8 cellular contexts compared by ENCODE assay signal in the genomic region with DNA sequence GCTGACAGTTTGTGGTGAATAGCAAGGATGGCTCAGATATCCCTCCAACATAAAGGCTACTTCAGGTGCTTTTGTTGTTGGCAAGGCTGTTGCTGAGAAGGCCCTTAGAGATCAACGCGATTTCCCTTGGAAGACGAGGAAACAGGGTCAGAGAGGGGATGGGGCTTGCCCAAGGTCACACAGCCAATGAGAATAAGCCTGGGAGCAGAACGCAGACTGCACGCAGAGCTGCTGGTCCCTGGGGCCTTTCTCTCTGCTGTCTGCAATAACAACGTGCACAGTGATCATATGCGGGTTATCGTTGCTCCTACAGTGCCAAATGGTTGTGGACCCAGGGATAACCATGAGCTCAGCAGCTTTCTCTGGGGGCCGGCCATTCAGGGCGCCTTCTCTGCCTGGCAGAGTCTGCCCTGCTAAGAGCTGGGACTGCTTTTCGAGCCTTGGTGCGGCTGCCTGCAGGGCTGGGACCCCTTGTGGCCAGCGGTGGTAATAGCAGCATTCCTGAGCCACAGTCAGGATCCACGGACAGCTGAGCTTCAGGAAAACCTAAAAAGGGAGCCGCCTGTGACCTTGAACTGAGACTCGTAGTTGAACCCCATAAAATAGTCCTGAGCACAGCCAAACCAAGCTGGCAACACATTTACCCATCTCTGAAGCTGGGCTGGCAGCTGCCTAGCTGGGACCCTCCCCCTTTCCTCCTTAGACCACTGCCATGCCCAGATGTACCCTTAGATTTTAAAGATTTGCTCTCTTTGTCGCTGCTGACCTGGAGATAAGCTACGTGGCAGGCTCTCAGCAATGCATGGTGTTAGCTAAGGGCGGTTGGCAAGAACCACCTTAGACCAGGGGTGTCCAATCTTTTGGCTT. TPM values are rescaled to one million over a fixed set of nuclear protein-coding genes. Genes with fewer than 3 reads are reported as not detected.
DNase-seq lines count a peak whose midpoint lies in the region; ATAC-seq, FAIRE-seq and TF ChIP-seq lines count a peak whose summit lies in the region.

No MANE protein-coding gene starts in this region.

- H3K27ac ChIP-seq in K562 (ENCODE audit: extremely low read depth, low read depth, low read length) = no peak overlapping the region
- H3K27ac ChIP-seq in gastrocnemius medialis = no peak overlapping the region

- H3K36me3 ChIP-seq in K562 (ENCODE audit: control insufficient read depth, insufficient read depth, low read length) (no peaks in the 10 kb centered on the region), gastrocnemius medialis (no peaks in the 10 kb centered on the region)

- no peak overlapping the region for H3K4me3 Mint-ChIP-seq in T-helper 2 cell treated with Interferon-gamma antibody and Interleukin-4, amounts not matched to agents 5 μg/mL and 100 μg/mL, for 36 hours

- TF ChIP-seq RAD21 in K562 (CRISPR knock-in tag; conservative IDR thresholded peaks at IDR 0.05 in 1 of 2, IDR thresholded peaks at IDR 0.05 in 1 of 2) = peak in 1 of 2 experiments; percentile 72; a peak in 2 of 4 replicates

- H3K9me3 ChIP-seq in K562 (replicated peaks; ENCODE audit: control insufficient read depth, insufficient read depth, low read depth, low read length) = no peaks in the 10 kb centered on the region
- H3K9me3 ChIP-seq in gastrocnemius medialis = no peaks in the 10 kb centered on the region

- POLR2A ChIA-PET in K562 (lab: Yijun Ruan, JAX) = interaction anchor here (1.1 to 1.5 kb wide), 3 partner anchors 14 to 70 kb away, joined by 3 to 5 read pairs (median 3); no protein-coding TSS in a partner anchor

- no peak for TF ChIP-seq EP300 in K562 (IDR thresholded peaks at IDR 0.05; ENCODE audit: low read length)

- H4K20me1 ChIP-seq in K562 (replicated peaks; ENCODE audit: control insufficient read depth, insufficient read depth, low read length) = 0 out of 2 replicates have a peak, but pooled peaks cover 11% of the 10 kb centered on the region

- no peaks in the 10 kb centered on the region for H3K4me1 ChIP-seq in K562 (replicated peaks in 1 of 2; ENCODE audit: control insufficient read depth in 2 of 2, insufficient read depth in 2 of 2, low read length in 2 of 2)
- H3K4me1 ChIP-seq in gastrocnemius medialis = no peaks in the 10 kb centered on the region

- 0 out of 4 replicates have a peak overlapping the region, but pooled peaks of 1 of the 2 experiments have one; percentile 31 for H3K9ac ChIP-seq in K562 (ENCODE audit: insufficient read depth in 1 of 2, low read depth in 2 of 2, low read length in 2 of 2)

- no peaks in the 10 kb centered on the region for H3K79me2 ChIP-seq in K562 (ENCODE audit: control insufficient read depth, insufficient read depth, low read length)

- CTCF ChIA-PET in K562 (lab: Yijun Ruan, JAX; ENCODE audit: low intra/inter-chr PET ratio) = interaction anchor here (0.7 to 1.3 kb wide), 2 partner anchors 43 to 102 kb away, joined by 3 to 8 read pairs; no protein-coding TSS in a partner anchor

- TF ChIP-seq POLR2A in K562 (conservative IDR thresholded peaks at IDR 0.05) (no peak), gastrocnemius medialis (IDR thresholded peaks at IDR 0.05) (no peak)

- H2AFZ ChIP-seq in K562 (ENCODE audit: low read depth, low read length) = no peak overlapping the region

- peak; percentile 79 for DNase-seq in G401 (ENCODE audit: low spot score)
- peak; percentile 30 to 49 for DNase-seq in Kasumi-1 (lab: John Stamatoyannopoulos, UW)
- peak; percentile 23 for DNase-seq in T-helper 2 cell treated with Interferon-gamma antibody and Interleukin-4, amounts not matched to agents 5 μg/mL and 100 μg/mL, for 36 hours (ENCODE audit: low spot score)
- peak; percentile 69 to 86 (median 84) for DNase-seq in K562 (ENCODE audit: extremely low read depth in 1 of 4, low spot score in 3 of 4)
- peak; percentile 40 for DNase-seq in iPS DF 19.7 (ENCODE audit: low read depth, low spot score)
- DNase-seq in gastrocnemius medialis = peak; percentile 28 to 50

- peak; percentile 70 for FAIRE-seq in K562 (lab: Jason Lieb, UNC)

- H3K36me3 Mint-ChIP-seq in T-helper 2 cell treated with Interferon-gamma antibody and Interleukin-4, amounts not matched to agents 5 μg/mL and 100 μg/mL, for 36 hours (ENCODE audit: low read depth) = no peaks in the 10 kb centered on the region

- no peaks in the 10 kb centered on the region for H3K27me3 Mint-ChIP-seq in T-helper 2 cell treated with Interferon-gamma antibody and Interleukin-4, amounts not matched to agents 5 μg/mL and 100 μg/mL, for 36 hours (ENCODE audit: low read depth)

- peaks cover 17 to 53% of the 10 kb centered on the region in 2 experiments for H3K27me3 ChIP-seq in K562 (ENCODE audit: control insufficient read depth in 2 of 2, insufficient read depth in 2 of 2, low read length in 2 of 2)
- H3K27me3 ChIP-seq in gastrocnemius medialis = no peaks in the 10 kb centered on the region

- H3K9me1 ChIP-seq in K562 (ENCODE audit: control insufficient read depth, insufficient read depth, low read length) = no peaks in the 10 kb centered on the region

- H3K27ac Mint-ChIP-seq in T-helper 2 cell treated with Interferon-gamma antibody and Interleukin-4, amounts not matched to agents 5 μg/mL and 100 μg/mL, for 36 hours = no peak overlapping the region

- intact Hi-C loops in K562 (cut with micrococcal nuclease) = loop anchor here (1.0 kb wide), 1 partner anchor 43 kb away; no protein-coding TSS in a partner anchor
- intact Hi-C loops in gastrocnemius medialis (cut with DNase I; ENCODE audit: low total_unique reads) = loop anchor here (1.0 kb wide), 1 partner anchor 42 kb away; no protein-coding TSS in a partner anchor

- WGBS in K562 (ENCODE audit: insufficient coverage, low coverage, missing lambda C conversion rate) = 3% methylated on average over 19 of the region's 19 CpGs

- TF ChIP-seq CTCF in K562 (IDR thresholded peaks at IDR 0.05 in 2 of 3, conservative IDR thresholded peaks at IDR 0.05 in 1 of 3; ENCODE audit: insufficient read depth in 2 of 3, low read depth in 1 of 3, low read length in 3 of 3) (peak; percentile 89 to 96 (median 91)), gastrocnemius medialis (IDR thresholded peaks at IDR 0.05 in 4 of 5, conservative IDR thresholded peaks at IDR 0.05 in 1 of 5) (peak; percentile 70 to 91 (median 85))

- ATAC-seq in K562 = peak; percentile 97
- ATAC-seq in gastrocnemius medialis = peak; percentile 60 to 88
- no peak for ATAC-seq in GM18868 (IDR thresholded peaks at IDR 0.05; ENCODE audit: unreplicated experiment)
- no peak for ATAC-seq in GM21737 (IDR thresholded peaks at IDR 0.05; ENCODE audit: unreplicated experiment)

- in situ Hi-C loops in G401 (cut with HindIII; ENCODE audit: low sequenced_read_pairs) (no loop called here), K562 (cut with MboI) (no loop called here), gastrocnemius medialis (cut with MboI; ENCODE audit: low sequenced_read_pairs in 4 of 4) (no loop called here)

- H3K9me3 Mint-ChIP-seq in T-helper 2 cell treated with Interferon-gamma antibody and Interleukin-4, amounts not matched to agents 5 μg/mL and 100 μg/mL, for 36 hours = no peaks in the 10 kb centered on the region

- BruUV-seq in K562 (replicated peaks; lab: Mats Ljungman, UMichigan) = no TSS peak

- H3K4me3 ChIP-seq in K562 (no peak overlapping the region), gastrocnemius medialis (no peak overlapping the region)

- H3K4me2 ChIP-seq in K562 (ENCODE audit: insufficient read depth, low read length) = no peak overlapping the region

- peaks cover 3% of the 10 kb centered on the region for H3K4me1 Mint-ChIP-seq in T-helper 2 cell treated with Interferon-gamma antibody and Interleukin-4, amounts not matched to agents 5 μg/mL and 100 μg/mL, for 36 hours (ENCODE audit: low read depth)

TF ChIP-seq in K562, 482 proteins besides CTCF, POLR2A, EP300 and RAD21 (continues in another document):
- TF ChIP-seq LCOR (CRISPR knock-in tag; IDR thresholded peaks at IDR 0.05) (no peak), XRCC5 (IDR thresholded peaks at IDR 0.05; ENCODE audit: low read depth, low read length) (0 out of 2 replicates have a peak, but pooled peaks have one; percentile 66), TEAD1 (CRISPR knock-in tag; IDR thresholded peaks at IDR 0.05) (peak; percentile 35 to 82; a peak in 2 of 4 replicates)
- TF ChIP-seq, protein P1, sequence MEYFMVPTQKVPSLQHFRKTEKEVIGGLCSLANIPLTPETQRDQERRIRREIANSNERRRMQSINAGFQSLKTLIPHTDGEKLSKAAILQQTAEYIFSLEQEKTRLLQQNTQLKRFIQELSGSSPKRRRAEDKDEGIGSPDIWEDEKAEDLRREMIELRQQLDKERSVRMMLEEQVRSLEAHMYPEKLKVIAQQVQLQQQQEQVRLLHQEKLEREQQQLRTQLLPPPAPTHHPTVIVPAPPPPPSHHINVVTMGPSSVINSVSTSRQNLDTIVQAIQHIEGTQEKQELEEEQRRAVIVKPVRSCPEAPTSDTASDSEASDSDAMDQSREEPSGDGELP (CRISPR knock-in tag; IDR thresholded peaks at IDR 0.05; ENCODE audit: borderline replicate concordance) = peak; percentile 53; the same call in 1 of the 2 replicates

RNA-seq across cellular contexts. Expression of gene HTR6, which starts 39.8 kb away (rescaled TPM):
- total RNA-seq in G401 (2014; rRNA removed; shearing (Covaris generic)) = 0.14 and 0.62 TPM in 2 replicates
- not detected in 2 replicates for total RNA-seq in K562 (2011; cell fraction: chromatin; rRNA removed; ENCODE audit: low replicate concordance)
- not detected in 2 replicates for total RNA-seq in K562 (2011; cell fraction: nucleolus; rRNA removed)
- total RNA-seq in K562 (2011; cell fraction: nucleoplasm; rRNA removed) = not detected in 2 replicates
- total RNA-seq in K562 (2014; rRNA removed) (not detected in 2 replicates), K562 (2014; rRNA removed; fragmentation: Illumina TruSeq; extraction: Trizol) (not detected in 2 replicates), K562 (2015; rRNA removed; fragmentation: Illumina TruSeq; extraction: Trizol) (not detected in 2 replicates), K562 (2021) (not detected in 2 replicates), gastrocnemius medialis (not detected)
- polyA plus RNA-seq in K562 (2011; rRNA removed) (not detected in 2 replicates), K562 (2014; fragmentation: Illumina TruSeq; extraction: Trizol) (not detected in 2 replicates), K562 (2014; fragmentation: Nextera tagmentation; extraction: Ambion mirVana) (not detected), K562 (2014; rRNA removed) (not detected in 2 replicates)
- not detected in 2 replicates for polyA plus RNA-seq in K562 (2011; cell fraction: cytosol; rRNA removed)
- not detected in 2 replicates for polyA plus RNA-seq in K562 (2011; cell fraction: nucleus; rRNA removed)
- polyA plus RNA-seq in K562 (2012) = not detected in 2 replicates
- not detected in 2 replicates for polyA minus RNA-seq in K562 (2011; rRNA and poly(A)+ RNA removed)
- not detected in 2 replicates for polyA minus RNA-seq in K562 (2011; cell fraction: cytosol; rRNA and poly(A)+ RNA removed)
- polyA minus RNA-seq in K562 (2011; cell fraction: nucleus; rRNA and poly(A)+ RNA removed) = not detected in 2 replicates

Comparison
In these comparisons a context has a peak if more than half of its experiments do, and no peak if none do; other contexts are left out.
1. DNase-seq: peak in every context shown above with its lines; median percentile 84 in K562; 79 in G401; 40 in iPS DF 19.7; 40 in Kasumi-1; 39 in gastrocnemius medialis; 23 in T-helper 2 cell treated with Interferon-gamma antibody and Interleukin-4, amounts not matched to agents 5 μg/mL and 100 μg/mL, for 36 hours.
2. ATAC-seq: peak in K562 (single experiment) and gastrocnemius medialis (2 of 2); none in GM18868 (single experiment) and GM21737 (single experiment).